In the genomic region with DNA sequence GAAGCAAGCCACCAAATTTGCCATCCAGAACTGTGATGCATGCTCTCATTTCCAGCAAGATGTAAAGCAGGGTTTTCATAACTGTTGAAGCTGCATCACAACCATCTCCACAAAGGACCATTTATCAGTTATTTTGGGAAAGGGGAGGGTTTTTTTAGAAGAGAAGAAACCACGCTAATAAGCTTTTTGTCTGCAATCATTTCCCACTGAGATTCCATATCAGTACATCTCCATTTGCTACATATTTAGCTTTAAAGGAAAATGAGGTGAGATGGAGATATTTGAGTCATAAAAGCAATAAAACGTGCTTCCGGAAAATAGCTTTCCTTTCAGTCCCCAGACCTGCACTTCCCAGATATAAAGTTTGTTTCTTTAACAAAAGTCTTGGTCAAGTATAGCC, we compare ENCODE assay signal across 2 cellular contexts.
TF ChIP-seq lines count a peak whose summit lies in the region.

No MANE protein-coding gene starts in this region.

TF ChIP-seq in SK-N-SH, 30 proteins besides CTCF, POLR2A, EP300 and RAD21 (continued from another document):
- TF ChIP-seq, protein P1, sequence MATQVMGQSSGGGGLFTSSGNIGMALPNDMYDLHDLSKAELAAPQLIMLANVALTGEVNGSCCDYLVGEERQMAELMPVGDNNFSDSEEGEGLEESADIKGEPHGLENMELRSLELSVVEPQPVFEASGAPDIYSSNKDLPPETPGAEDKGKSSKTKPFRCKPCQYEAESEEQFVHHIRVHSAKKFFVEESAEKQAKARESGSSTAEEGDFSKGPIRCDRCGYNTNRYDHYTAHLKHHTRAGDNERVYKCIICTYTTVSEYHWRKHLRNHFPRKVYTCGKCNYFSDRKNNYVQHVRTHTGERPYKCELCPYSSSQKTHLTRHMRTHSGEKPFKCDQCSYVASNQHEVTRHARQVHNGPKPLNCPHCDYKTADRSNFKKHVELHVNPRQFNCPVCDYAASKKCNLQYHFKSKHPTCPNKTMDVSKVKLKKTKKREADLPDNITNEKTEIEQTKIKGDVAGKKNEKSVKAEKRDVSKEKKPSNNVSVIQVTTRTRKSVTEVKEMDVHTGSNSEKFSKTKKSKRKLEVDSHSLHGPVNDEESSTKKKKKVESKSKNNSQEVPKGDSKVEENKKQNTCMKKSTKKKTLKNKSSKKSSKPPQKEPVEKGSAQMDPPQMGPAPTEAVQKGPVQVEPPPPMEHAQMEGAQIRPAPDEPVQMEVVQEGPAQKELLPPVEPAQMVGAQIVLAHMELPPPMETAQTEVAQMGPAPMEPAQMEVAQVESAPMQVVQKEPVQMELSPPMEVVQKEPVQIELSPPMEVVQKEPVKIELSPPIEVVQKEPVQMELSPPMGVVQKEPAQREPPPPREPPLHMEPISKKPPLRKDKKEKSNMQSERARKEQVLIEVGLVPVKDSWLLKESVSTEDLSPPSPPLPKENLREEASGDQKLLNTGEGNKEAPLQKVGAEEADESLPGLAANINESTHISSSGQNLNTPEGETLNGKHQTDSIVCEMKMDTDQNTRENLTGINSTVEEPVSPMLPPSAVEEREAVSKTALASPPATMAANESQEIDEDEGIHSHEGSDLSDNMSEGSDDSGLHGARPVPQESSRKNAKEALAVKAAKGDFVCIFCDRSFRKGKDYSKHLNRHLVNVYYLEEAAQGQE (IDR thresholded peaks at IDR 0.05; ENCODE audit: low read depth, low read length) = no peak
- TF ChIP-seq RFX5 (IDR thresholded peaks at IDR 0.05; ENCODE audit: low read length) = no peak
- TF ChIP-seq, protein P2, sequence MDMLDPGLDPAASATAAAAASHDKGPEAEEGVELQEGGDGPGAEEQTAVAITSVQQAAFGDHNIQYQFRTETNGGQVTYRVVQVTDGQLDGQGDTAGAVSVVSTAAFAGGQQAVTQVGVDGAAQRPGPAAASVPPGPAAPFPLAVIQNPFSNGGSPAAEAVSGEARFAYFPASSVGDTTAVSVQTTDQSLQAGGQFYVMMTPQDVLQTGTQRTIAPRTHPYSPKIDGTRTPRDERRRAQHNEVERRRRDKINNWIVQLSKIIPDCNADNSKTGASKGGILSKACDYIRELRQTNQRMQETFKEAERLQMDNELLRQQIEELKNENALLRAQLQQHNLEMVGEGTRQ (IDR thresholded peaks at IDR 0.05; ENCODE audit: borderline replicate concordance, low read depth, low read length) = no peak
- TF ChIP-seq POLR2AphosphoS5 (IDR thresholded peaks at IDR 0.05; ENCODE audit: low read depth, low read length) = no peak
- no peak for TF ChIP-seq SIN3A (IDR thresholded peaks at IDR 0.05; ENCODE audit: borderline replicate concordance, low read depth, low read length)
- TF ChIP-seq FOSL2 (IDR thresholded peaks at IDR 0.05; ENCODE audit: borderline replicate concordance, low read depth) = no peak
- no peak for TF ChIP-seq GABPA (IDR thresholded peaks at IDR 0.05; ENCODE audit: low read depth)
- TF ChIP-seq FOXJ3 (CRISPR knock-in tag; IDR thresholded peaks at IDR 0.05) = no peak
- no peak for TF ChIP-seq TAF1 (IDR thresholded peaks at IDR 0.05; ENCODE audit: borderline replicate concordance, low read depth, low read length)
- TF ChIP-seq, protein P3, sequence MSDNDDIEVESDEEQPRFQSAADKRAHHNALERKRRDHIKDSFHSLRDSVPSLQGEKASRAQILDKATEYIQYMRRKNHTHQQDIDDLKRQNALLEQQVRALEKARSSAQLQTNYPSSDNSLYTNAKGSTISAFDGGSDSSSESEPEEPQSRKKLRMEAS (IDR thresholded peaks at IDR 0.05; ENCODE audit: low read depth) = no peak
- no peak for TF ChIP-seq NRF1 (IDR thresholded peaks at IDR 0.05; ENCODE audit: low read depth, low read length)
- TF ChIP-seq, protein P4, sequence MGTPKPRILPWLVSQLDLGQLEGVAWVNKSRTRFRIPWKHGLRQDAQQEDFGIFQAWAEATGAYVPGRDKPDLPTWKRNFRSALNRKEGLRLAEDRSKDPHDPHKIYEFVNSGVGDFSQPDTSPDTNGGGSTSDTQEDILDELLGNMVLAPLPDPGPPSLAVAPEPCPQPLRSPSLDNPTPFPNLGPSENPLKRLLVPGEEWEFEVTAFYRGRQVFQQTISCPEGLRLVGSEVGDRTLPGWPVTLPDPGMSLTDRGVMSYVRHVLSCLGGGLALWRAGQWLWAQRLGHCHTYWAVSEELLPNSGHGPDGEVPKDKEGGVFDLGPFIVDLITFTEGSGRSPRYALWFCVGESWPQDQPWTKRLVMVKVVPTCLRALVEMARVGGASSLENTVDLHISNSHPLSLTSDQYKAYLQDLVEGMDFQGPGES (IDR thresholded peaks at IDR 0.05; ENCODE audit: low read depth, low read length) = no peak
- no peak for TF ChIP-seq FOXM1 (IDR thresholded peaks at IDR 0.05; ENCODE audit: low read depth)
- TF ChIP-seq, protein P5, sequence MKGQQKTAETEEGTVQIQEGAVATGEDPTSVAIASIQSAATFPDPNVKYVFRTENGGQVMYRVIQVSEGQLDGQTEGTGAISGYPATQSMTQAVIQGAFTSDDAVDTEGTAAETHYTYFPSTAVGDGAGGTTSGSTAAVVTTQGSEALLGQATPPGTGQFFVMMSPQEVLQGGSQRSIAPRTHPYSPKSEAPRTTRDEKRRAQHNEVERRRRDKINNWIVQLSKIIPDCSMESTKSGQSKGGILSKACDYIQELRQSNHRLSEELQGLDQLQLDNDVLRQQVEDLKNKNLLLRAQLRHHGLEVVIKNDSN (IDR thresholded peaks at IDR 0.05; ENCODE audit: borderline replicate concordance, low read depth) = no peak

TF ChIP-seq in SK-N-SH treated with all-trans-retinoic acid at 6 μM for 48 hours, 23 proteins besides CTCF, POLR2A, EP300 and RAD21 (continued from another document):
- TF ChIP-seq, protein P6, sequence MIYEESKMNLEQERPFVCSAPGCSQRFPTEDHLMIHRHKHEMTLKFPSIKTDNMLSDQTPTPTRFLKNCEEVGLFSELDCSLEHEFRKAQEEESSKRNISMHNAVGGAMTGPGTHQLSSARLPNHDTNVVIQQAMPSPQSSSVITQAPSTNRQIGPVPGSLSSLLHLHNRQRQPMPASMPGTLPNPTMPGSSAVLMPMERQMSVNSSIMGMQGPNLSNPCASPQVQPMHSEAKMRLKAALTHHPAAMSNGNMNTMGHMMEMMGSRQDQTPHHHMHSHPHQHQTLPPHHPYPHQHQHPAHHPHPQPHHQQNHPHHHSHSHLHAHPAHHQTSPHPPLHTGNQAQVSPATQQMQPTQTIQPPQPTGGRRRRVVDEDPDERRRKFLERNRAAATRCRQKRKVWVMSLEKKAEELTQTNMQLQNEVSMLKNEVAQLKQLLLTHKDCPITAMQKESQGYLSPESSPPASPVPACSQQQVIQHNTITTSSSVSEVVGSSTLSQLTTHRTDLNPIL (CRISPR knock-in tag; IDR thresholded peaks at IDR 0.05; ENCODE audit: low read depth) = no peak
- TF ChIP-seq PPARA (CRISPR knock-in tag; IDR thresholded peaks at IDR 0.05; ENCODE audit: borderline replicate concordance) (no peak), ISL1 (CRISPR knock-in tag; IDR thresholded peaks at IDR 0.05) (no peak)
- TF ChIP-seq, protein P7, sequence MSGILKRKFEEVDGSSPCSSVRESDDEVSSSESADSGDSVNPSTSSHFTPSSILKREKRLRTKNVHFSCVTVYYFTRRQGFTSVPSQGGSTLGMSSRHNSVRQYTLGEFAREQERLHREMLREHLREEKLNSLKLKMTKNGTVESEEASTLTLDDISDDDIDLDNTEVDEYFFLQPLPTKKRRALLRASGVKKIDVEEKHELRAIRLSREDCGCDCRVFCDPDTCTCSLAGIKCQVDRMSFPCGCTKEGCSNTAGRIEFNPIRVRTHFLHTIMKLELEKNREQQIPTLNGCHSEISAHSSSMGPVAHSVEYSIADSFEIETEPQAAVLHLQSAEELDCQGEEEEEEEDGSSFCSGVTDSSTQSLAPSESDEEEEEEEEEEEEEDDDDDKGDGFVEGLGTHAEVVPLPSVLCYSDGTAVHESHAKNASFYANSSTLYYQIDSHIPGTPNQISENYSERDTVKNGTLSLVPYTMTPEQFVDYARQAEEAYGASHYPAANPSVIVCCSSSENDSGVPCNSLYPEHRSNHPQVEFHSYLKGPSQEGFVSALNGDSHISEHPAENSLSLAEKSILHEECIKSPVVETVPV (CRISPR knock-in tag; IDR thresholded peaks at IDR 0.05) = no peak
- TF ChIP-seq, protein P8, sequence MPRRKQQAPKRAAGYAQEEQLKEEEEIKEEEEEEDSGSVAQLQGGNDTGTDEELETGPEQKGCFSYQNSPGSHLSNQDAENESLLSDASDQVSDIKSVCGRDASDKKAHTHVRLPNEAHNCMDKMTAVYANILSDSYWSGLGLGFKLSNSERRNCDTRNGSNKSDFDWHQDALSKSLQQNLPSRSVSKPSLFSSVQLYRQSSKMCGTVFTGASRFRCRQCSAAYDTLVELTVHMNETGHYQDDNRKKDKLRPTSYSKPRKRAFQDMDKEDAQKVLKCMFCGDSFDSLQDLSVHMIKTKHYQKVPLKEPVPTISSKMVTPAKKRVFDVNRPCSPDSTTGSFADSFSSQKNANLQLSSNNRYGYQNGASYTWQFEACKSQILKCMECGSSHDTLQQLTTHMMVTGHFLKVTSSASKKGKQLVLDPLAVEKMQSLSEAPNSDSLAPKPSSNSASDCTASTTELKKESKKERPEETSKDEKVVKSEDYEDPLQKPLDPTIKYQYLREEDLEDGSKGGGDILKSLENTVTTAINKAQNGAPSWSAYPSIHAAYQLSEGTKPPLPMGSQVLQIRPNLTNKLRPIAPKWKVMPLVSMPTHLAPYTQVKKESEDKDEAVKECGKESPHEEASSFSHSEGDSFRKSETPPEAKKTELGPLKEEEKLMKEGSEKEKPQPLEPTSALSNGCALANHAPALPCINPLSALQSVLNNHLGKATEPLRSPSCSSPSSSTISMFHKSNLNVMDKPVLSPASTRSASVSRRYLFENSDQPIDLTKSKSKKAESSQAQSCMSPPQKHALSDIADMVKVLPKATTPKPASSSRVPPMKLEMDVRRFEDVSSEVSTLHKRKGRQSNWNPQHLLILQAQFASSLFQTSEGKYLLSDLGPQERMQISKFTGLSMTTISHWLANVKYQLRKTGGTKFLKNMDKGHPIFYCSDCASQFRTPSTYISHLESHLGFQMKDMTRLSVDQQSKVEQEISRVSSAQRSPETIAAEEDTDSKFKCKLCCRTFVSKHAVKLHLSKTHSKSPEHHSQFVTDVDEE (CRISPR knock-in tag; IDR thresholded peaks at IDR 0.05) = no peak
